12 cellular contexts compared by ENCODE assay signal in genomic region chr19:1749373-1750342, GRCh38. TPM values are rescaled to one million over a fixed set of nuclear protein-coding genes. Genes with fewer than 3 reads are reported as not detected.
A peak's percentile ranks its signal among the peaks of the same experiment; 100 is the strongest.
DNase-seq lines count a peak whose midpoint lies in the region; ATAC-seq, FAIRE-seq and TF ChIP-seq lines count a peak whose summit lies in the region.
"Had no signal": no experiment of that assay in that cellular context is flagged by ENCODE, and none has a peak within 500 bp of the region (broad histone marks: within the 10 kb centered on the region; RNA-seq: fewer than 3 reads in every experiment).

No MANE protein-coding gene starts in this region.

- H3K27me3 ChIP-seq in keratinocyte (ENCODE audit: control insufficient read depth, extremely low read depth, insufficient read depth, low read length) = peaks cover 54% of the 10 kb centered on the region

- H3K36me3 ChIP-seq in keratinocyte (ENCODE audit: control insufficient read depth in 2 of 2, extremely low read depth in 1 of 2, insufficient read depth in 2 of 2, low read length in 2 of 2) = no peaks in the 10 kb centered on the region

- peak overlapping the region; percentile 50 for H3K9ac ChIP-seq in keratinocyte (ENCODE audit: control insufficient read depth, extremely low read depth, insufficient read depth, low read length)

- DNase-seq in natural killer cell (no peak), keratinocyte (ENCODE audit: low read depth, low spot score) (no peak), Ammon's horn (ENCODE audit: low spot score) (no peak), NCI-H2227 treated with DMSO at 0.1 percent for 48 hours (lab: John Stamatoyannopoulos, UW) (no peak), T1000 (lab: John Stamatoyannopoulos, UW) (no peak), islet precursor cell (no peak)
- no peak for DNase-seq in natural killer cell treated with Interleukin-12 subunit alpha and Interleukin-12 subunit beta and Interleukin-15 and Interleukin-18, amount 100 ng/mL, for 72 hours (ENCODE audit: low spot score)
- DNase-seq: anterior cingulate cortex, COR-L47, NCI-H2081, small intestine had no signal

- H3K4me2 ChIP-seq in keratinocyte (ENCODE audit: control insufficient read depth, extremely low read depth, insufficient read depth, low read depth, low read length) = peak overlapping the region; percentile 79

- no peaks in the 10 kb centered on the region for H3K9me3 ChIP-seq in keratinocyte (ENCODE audit: control insufficient read depth, low read depth, low read length)

- no peaks in the 10 kb centered on the region for H4K20me1 ChIP-seq in keratinocyte (ENCODE audit: control insufficient read depth, extremely low read depth, insufficient read depth, low read length)

- FAIRE-seq in keratinocyte (lab: Jason Lieb, UNC) = no peak
- FAIRE-seq: small intestine had no signal

- H3K9me1 ChIP-seq in keratinocyte (ENCODE audit: control insufficient read depth, extremely low read depth, insufficient read depth, low read length) = no peaks in the 10 kb centered on the region

- no peak overlapping the region for H3K27ac ChIP-seq in keratinocyte (ENCODE audit: control insufficient read depth, insufficient read depth, low read length)

- H2AFZ ChIP-seq in keratinocyte (ENCODE audit: control insufficient read depth, low read length) = peak overlapping the region; percentile 12

- H3K36me3 Mint-ChIP-seq in natural killer cell = no peaks in the 10 kb centered on the region
- no peaks in the 10 kb centered on the region for H3K36me3 Mint-ChIP-seq in natural killer cell treated with Interleukin-12 subunit alpha and Interleukin-12 subunit beta and Interleukin-15 and Interleukin-18, amount 100 ng/mL, for 72 hours
- no peaks in the 10 kb centered on the region for H3K36me3 Mint-ChIP-seq in activated T-helper 17 cell treated with anti-CD3 and anti-CD28 coated beads, Interleukin-2, amount 50 U/mL, for 72 hours (ENCODE audit: low read depth)

- H3K4me1 Mint-ChIP-seq in natural killer cell = peaks cover 0 to 19% of the 10 kb centered on the region in 2 donors
- peaks cover 0 to 5% of the 10 kb centered on the region in 2 donors for H3K4me1 Mint-ChIP-seq in natural killer cell treated with Interleukin-12 subunit alpha and Interleukin-12 subunit beta and Interleukin-15 and Interleukin-18, amount 100 ng/mL, for 72 hours (ENCODE audit: low read depth in 2 of 2)
- H3K4me1 Mint-ChIP-seq in activated T-helper 17 cell treated with anti-CD3 and anti-CD28 coated beads, Interleukin-2, amount 50 U/mL, for 72 hours = peaks cover 6% of the 10 kb centered on the region

- peak in 1 of 3 donors; percentile 12 for ATAC-seq in natural killer cell
- ATAC-seq in natural killer cell treated with Interleukin-12 subunit alpha and Interleukin-12 subunit beta and Interleukin-15 and Interleukin-18, amount 100 ng/mL, for 72 hours = no peak
- no peak for ATAC-seq in activated T-helper 17 cell treated with anti-CD3 and anti-CD28 coated beads, Interleukin-2, amount 50 U/mL, for 72 hours (replicated peaks)

- H3K9me3 Mint-ChIP-seq in natural killer cell = no peaks in the 10 kb centered on the region
- no peaks in the 10 kb centered on the region for H3K9me3 Mint-ChIP-seq in natural killer cell treated with Interleukin-12 subunit alpha and Interleukin-12 subunit beta and Interleukin-15 and Interleukin-18, amount 100 ng/mL, for 72 hours
- no peaks in the 10 kb centered on the region for H3K9me3 Mint-ChIP-seq in activated T-helper 17 cell treated with anti-CD3 and anti-CD28 coated beads, Interleukin-2, amount 50 U/mL, for 72 hours

- peaks cover 36% of the 10 kb centered on the region for H3K4me1 ChIP-seq in keratinocyte (ENCODE audit: control insufficient read depth, extremely low read depth, insufficient read depth, low read length)

- TF ChIP-seq CTCF in natural killer cell (IDR thresholded peaks at IDR 0.05) = no peak
- TF ChIP-seq CTCF in keratinocyte (optimal IDR thresholded peaks at IDR 0.05 in 1 of 3, IDR thresholded peaks at IDR 0.05 in 1 of 3, conservative IDR thresholded peaks at IDR 0.05 in 1 of 3; ENCODE audit: extremely low read depth in 1 of 3, insufficient read depth in 2 of 3, low read length in 3 of 3) = no peak

- H3K4me3 Mint-ChIP-seq in natural killer cell = peak overlapping the region; percentile 63
- H3K4me3 Mint-ChIP-seq in natural killer cell treated with Interleukin-12 subunit alpha and Interleukin-12 subunit beta and Interleukin-15 and Interleukin-18, amount 100 ng/mL, for 72 hours = no peak overlapping the region
- H3K4me3 Mint-ChIP-seq in activated T-helper 17 cell treated with anti-CD3 and anti-CD28 coated beads, Interleukin-2, amount 50 U/mL, for 72 hours = peak overlapping the region; percentile 17

- dilution Hi-C loops in keratinocyte (cut with MboI; ENCODE audit: extremely low pct_ligation_motif_present, low sequenced_read_pairs) = no loop called here

- intact Hi-C loops in natural killer cell (cut with micrococcal nuclease) = no loop called here

- no peak overlapping the region for H3K27ac Mint-ChIP-seq in natural killer cell
- H3K27ac Mint-ChIP-seq in natural killer cell treated with Interleukin-12 subunit alpha and Interleukin-12 subunit beta and Interleukin-15 and Interleukin-18, amount 100 ng/mL, for 72 hours = no peak overlapping the region
- H3K27ac Mint-ChIP-seq in activated T-helper 17 cell treated with anti-CD3 and anti-CD28 coated beads, Interleukin-2, amount 50 U/mL, for 72 hours = no peak overlapping the region

- H3K4me3 ChIP-seq in keratinocyte (ENCODE audit: control insufficient read depth in 2 of 3, extremely low read depth in 1 of 3, insufficient read depth in 2 of 3, low read depth in 1 of 3, low read length in 3 of 3) = peak overlapping the region; percentile 34 to 51 (median 45)

- no peaks in the 10 kb centered on the region for H3K79me2 ChIP-seq in keratinocyte (ENCODE audit: control insufficient read depth, insufficient read depth, low read length)

- peaks cover 6 to 36% of the 10 kb centered on the region in 2 donors for H3K27me3 Mint-ChIP-seq in natural killer cell (ENCODE audit: low read depth in 2 of 2)
- H3K27me3 Mint-ChIP-seq in natural killer cell treated with Interleukin-12 subunit alpha and Interleukin-12 subunit beta and Interleukin-15 and Interleukin-18, amount 100 ng/mL, for 72 hours = peaks cover 7% of the 10 kb centered on the region in 2 donors
- peaks cover 25% of the 10 kb centered on the region for H3K27me3 Mint-ChIP-seq in activated T-helper 17 cell treated with anti-CD3 and anti-CD28 coated beads, Interleukin-2, amount 50 U/mL, for 72 hours

RNA-seq across cellular contexts. Expression of gene ONECUT3, which starts 3.6 kb away (rescaled TPM):
- not detected for total RNA-seq in natural killer cell
- total RNA-seq in natural killer cell treated with Interleukin-12 subunit alpha and Interleukin-12 subunit beta and Interleukin-15 and Interleukin-18, amount 100 ng/mL, for 72 hours = not detected
- not detected for total RNA-seq in activated T-helper 17 cell treated with anti-CD3 and anti-CD28 coated beads, Interleukin-2, amount 50 U/mL, for 72 hours
- polyA plus RNA-seq in keratinocyte = under 0.01 to 0.01 TPM in 2 of 3 replicates, not detected in the other
- 0.40 TPM for polyA plus RNA-seq in keratinocyte (2011; ENCODE audit: low read depth)
- not detected in 2 replicates for polyA plus RNA-seq in keratinocyte (2011; cell fraction: cytosol; rRNA removed)
- 0.03 and 0.04 TPM in 2 replicates for polyA plus RNA-seq in keratinocyte (2011; cell fraction: nucleus; rRNA removed)
- 0.54 TPM in 1 of 2 replicates, not detected in the other for polyA plus RNA-seq in keratinocyte (2012; ENCODE audit: low replicate concordance)
- polyA minus RNA-seq in keratinocyte = not detected in 3 replicates
- polyA minus RNA-seq in keratinocyte (2011; cell fraction: cytosol; rRNA and poly(A)+ RNA removed) = not detected
- not detected in 2 replicates for polyA minus RNA-seq in keratinocyte (2011; cell fraction: nucleus; rRNA and poly(A)+ RNA removed)
